ENCODE assay signal across 1 cellular context in genomic region chr20:44885392-44886275, GRCh38.
TF ChIP-seq lines count a peak whose summit lies in the region.

YWHAB (plus strand) TSS chr20:44885705; CDS start chr20:44901534, 15,829 bp downstream.

TF ChIP-seq in HepG2, 621 proteins besides CTCF, POLR2A, EP300 and RAD21 (continued from another document and continues in another):
- TF ChIP-seq DRAP1 (CRISPR knock-in tag; IDR thresholded peaks at IDR 0.05) (peak; percentile 91), ZFP41 (CRISPR knock-in tag; IDR thresholded peaks at IDR 0.05; ENCODE audit: borderline replicate concordance) (no peak), SRSF9 (IDR thresholded peaks at IDR 0.05; ENCODE audit: borderline replicate concordance, insufficient read depth, low read depth, low read length, poor library complexity, severe bottlenecking) (no peak), ZNF30 (CRISPR knock-in tag; IDR thresholded peaks at IDR 0.05) (no peak), ZNF44 (CRISPR knock-in tag; IDR thresholded peaks at IDR 0.05) (no peak; the same call in 1 of the 2 replicates), ZNF841 (CRISPR knock-in tag; IDR thresholded peaks at IDR 0.05; ENCODE audit: borderline replicate concordance) (no peak), KLF15 (CRISPR knock-in tag; IDR thresholded peaks at IDR 0.05; ENCODE audit: borderline replicate concordance) (no peak; the same call in 1 of the 2 replicates), LBX2 (CRISPR knock-in tag; IDR thresholded peaks at IDR 0.05; ENCODE audit: borderline replicate concordance) (peak; percentile 91; the same call in 1 of the 2 replicates), ZNF331 (CRISPR knock-in tag; IDR thresholded peaks at IDR 0.05) (peak; percentile 86), BRD4 (CRISPR knock-in tag; IDR thresholded peaks at IDR 0.05) (peak; percentile 95), REPIN1 (CRISPR knock-in tag; IDR thresholded peaks at IDR 0.05; ENCODE audit: borderline replicate concordance, low read depth) (peak; percentile 81), ZNF136 (CRISPR knock-in tag; IDR thresholded peaks at IDR 0.05; ENCODE audit: low read depth) (no peak), PAXIP1 (CRISPR knock-in tag; conservative IDR thresholded peaks at IDR 0.05) (peak; percentile 83), MIER2 (CRISPR knock-in tag; IDR thresholded peaks at IDR 0.05) (peak; percentile 45; the same call in 1 of the 2 replicates), KDM5B (CRISPR knock-in tag; IDR thresholded peaks at IDR 0.05; ENCODE audit: borderline replicate concordance) (peak; percentile 89), ZNF343 (CRISPR knock-in tag; IDR thresholded peaks at IDR 0.05) (no peak), ZNF652 (CRISPR knock-in tag; IDR thresholded peaks at IDR 0.05; ENCODE audit: borderline replicate concordance, low read depth) (no peak), HMG20B (CRISPR knock-in tag; conservative IDR thresholded peaks at IDR 0.05) (peak; percentile 74; the same call in 1 of the 2 replicates), TBX2 (CRISPR knock-in tag; IDR thresholded peaks at IDR 0.05; ENCODE audit: borderline replicate concordance) (peak; percentile 80; the same call in 1 of the 2 replicates), ZSCAN5A (CRISPR knock-in tag; IDR thresholded peaks at IDR 0.05; ENCODE audit: borderline replicate concordance) (no peak; the same call in 1 of the 2 replicates), ARID3A (IDR thresholded peaks at IDR 0.05; ENCODE audit: low read depth, low read length) (no peak), HCFC1 (IDR thresholded peaks at IDR 0.05; ENCODE audit: low read depth, low read length) (peak; percentile 28; the same call in 1 of the 2 replicates), ELF4 (CRISPR knock-in tag; IDR thresholded peaks at IDR 0.05; ENCODE audit: borderline replicate concordance) (peak; percentile 99), ZNF7 (CRISPR knock-in tag; IDR thresholded peaks at IDR 0.05) (no peak), BORCS8-MEF2B (CRISPR knock-in tag; IDR thresholded peaks at IDR 0.05) (0 out of 2 replicates have a peak, but pooled peaks have one; percentile 18), BCLAF1 (IDR thresholded peaks at IDR 0.05) (no peak), TBX3 (IDR thresholded peaks at IDR 0.05; ENCODE audit: borderline replicate concordance) (no peak; the same call in none of the 2 replicates), ZFYVE20 (CRISPR knock-in tag; IDR thresholded peaks at IDR 0.05; ENCODE audit: borderline replicate concordance, low read depth) (0 out of 2 replicates have a peak, but pooled peaks have one; percentile 45), SMYD3 (CRISPR knock-in tag; IDR thresholded peaks at IDR 0.05) (no peak), PLSCR1 (CRISPR knock-in tag; IDR thresholded peaks at IDR 0.05; ENCODE audit: borderline replicate concordance) (0 out of 2 replicates have a peak, but pooled peaks have one; percentile 24), PITX1 (CRISPR knock-in tag; IDR thresholded peaks at IDR 0.05) (peak; percentile 43; the same call in 1 of the 2 replicates), PAX8 (CRISPR knock-in tag; IDR thresholded peaks at IDR 0.05; ENCODE audit: borderline replicate concordance) (no peak; the same call in 1 of the 2 replicates), TCF12 (IDR thresholded peaks at IDR 0.05) (no peak), TCF12 (CRISPR knock-in tag; IDR thresholded peaks at IDR 0.05) (no peak), TCF7L2 (IDR thresholded peaks at IDR 0.05; ENCODE audit: low read depth, low read length) (no peak), ZNF788 (CRISPR knock-in tag; IDR thresholded peaks at IDR 0.05; ENCODE audit: borderline replicate concordance) (peak; percentile 90; the same call in 1 of the 2 replicates), ZNF770 (CRISPR knock-in tag; IDR thresholded peaks at IDR 0.05) (peak; percentile 54; the same call in 1 of the 2 replicates), ZNF251 (CRISPR knock-in tag; IDR thresholded peaks at IDR 0.05) (no peak), HES4 (CRISPR knock-in tag; IDR thresholded peaks at IDR 0.05; ENCODE audit: borderline replicate concordance) (no peak; the same call in 1 of the 2 replicates), ZNF260 (CRISPR knock-in tag; IDR thresholded peaks at IDR 0.05; ENCODE audit: borderline replicate concordance, low read depth) (no peak), ZNF235 (CRISPR knock-in tag; IDR thresholded peaks at IDR 0.05; ENCODE audit: borderline replicate concordance) (peak; percentile 97), ZNF34 (CRISPR knock-in tag; IDR thresholded peaks at IDR 0.05; ENCODE audit: borderline replicate concordance) (no peak), KLF13 (CRISPR knock-in tag; IDR thresholded peaks at IDR 0.05) (no peak), ZNF337 (CRISPR knock-in tag; IDR thresholded peaks at IDR 0.05; ENCODE audit: borderline replicate concordance, low read depth) (no peak), ZNF672 (CRISPR knock-in tag; IDR thresholded peaks at IDR 0.05) (no peak)
- TF ChIP-seq, protein P1, sequence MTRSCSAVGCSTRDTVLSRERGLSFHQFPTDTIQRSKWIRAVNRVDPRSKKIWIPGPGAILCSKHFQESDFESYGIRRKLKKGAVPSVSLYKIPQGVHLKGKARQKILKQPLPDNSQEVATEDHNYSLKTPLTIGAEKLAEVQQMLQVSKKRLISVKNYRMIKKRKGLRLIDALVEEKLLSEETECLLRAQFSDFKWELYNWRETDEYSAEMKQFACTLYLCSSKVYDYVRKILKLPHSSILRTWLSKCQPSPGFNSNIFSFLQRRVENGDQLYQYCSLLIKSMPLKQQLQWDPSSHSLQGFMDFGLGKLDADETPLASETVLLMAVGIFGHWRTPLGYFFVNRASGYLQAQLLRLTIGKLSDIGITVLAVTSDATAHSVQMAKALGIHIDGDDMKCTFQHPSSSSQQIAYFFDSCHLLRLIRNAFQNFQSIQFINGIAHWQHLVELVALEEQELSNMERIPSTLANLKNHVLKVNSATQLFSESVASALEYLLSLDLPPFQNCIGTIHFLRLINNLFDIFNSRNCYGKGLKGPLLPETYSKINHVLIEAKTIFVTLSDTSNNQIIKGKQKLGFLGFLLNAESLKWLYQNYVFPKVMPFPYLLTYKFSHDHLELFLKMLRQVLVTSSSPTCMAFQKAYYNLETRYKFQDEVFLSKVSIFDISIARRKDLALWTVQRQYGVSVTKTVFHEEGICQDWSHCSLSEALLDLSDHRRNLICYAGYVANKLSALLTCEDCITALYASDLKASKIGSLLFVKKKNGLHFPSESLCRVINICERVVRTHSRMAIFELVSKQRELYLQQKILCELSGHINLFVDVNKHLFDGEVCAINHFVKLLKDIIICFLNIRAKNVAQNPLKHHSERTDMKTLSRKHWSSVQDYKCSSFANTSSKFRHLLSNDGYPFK (CRISPR knock-in tag; IDR thresholded peaks at IDR 0.05; ENCODE audit: borderline replicate concordance): peak; percentile 87; the same call in 1 of the 2 replicates
- TF ChIP-seq, protein P2, sequence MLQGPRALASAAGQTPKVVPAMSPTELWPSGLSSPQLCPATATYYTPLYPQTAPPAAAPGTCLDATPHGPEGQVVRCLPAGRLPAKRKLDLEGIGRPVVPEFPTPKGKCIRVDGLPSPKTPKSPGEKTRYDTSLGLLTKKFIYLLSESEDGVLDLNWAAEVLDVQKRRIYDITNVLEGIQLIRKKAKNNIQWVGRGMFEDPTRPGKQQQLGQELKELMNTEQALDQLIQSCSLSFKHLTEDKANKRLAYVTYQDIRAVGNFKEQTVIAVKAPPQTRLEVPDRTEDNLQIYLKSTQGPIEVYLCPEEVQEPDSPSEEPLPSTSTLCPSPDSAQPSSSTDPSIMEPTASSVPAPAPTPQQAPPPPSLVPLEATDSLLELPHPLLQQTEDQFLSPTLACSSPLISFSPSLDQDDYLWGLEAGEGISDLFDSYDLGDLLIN (CRISPR knock-in tag; IDR thresholded peaks at IDR 0.05; ENCODE audit: borderline replicate concordance): peak; percentile 93; the same call in 1 of the 2 replicates
